Comparison of ENCODE assay signal across 8 cellular contexts in genomic region chr2:219104107-219105050, GRCh38. TPM values are rescaled to one million over a fixed set of nuclear protein-coding genes. Genes with fewer than 3 reads are reported as not detected.
DNase-seq lines count a peak whose midpoint lies in the region; ATAC-seq and TF ChIP-seq lines count a peak whose summit lies in the region.

No MANE protein-coding gene starts in this region.

- in situ Hi-C loops in ACHN (cut with HindIII; ENCODE audit: low pct_ligation_motif_present, low pct_unique_long_range_greater_than_20kb, low sequenced_read_pairs): no loop called here

- TF ChIP-seq CTCF in KMS-11 (conservative IDR thresholded peaks at IDR 0.05; ENCODE audit: low read depth, low read length): peak; percentile 92

- peaks cover 5% of the 10 kb centered on the region for H3K4me1 ChIP-seq in KMS-11 (ENCODE audit: low read depth, poor library complexity, severe bottlenecking)

- no peaks in the 10 kb centered on the region for H4K20me1 ChIP-seq in KMS-11 (ENCODE audit: insufficient read depth)

- no peak overlapping the region for H3K4me2 ChIP-seq in KMS-11

- no peak for ATAC-seq in HG02571 (IDR thresholded peaks at IDR 0.05; ENCODE audit: unreplicated experiment)

- no peak overlapping the region for H3K27ac ChIP-seq in KMS-11

- H3K4me3 ChIP-seq in KMS-11 (IDR thresholded peaks at IDR 0.05; ENCODE audit: insufficient read depth, low read depth, low read length): no peak overlapping the region

- H3K9ac ChIP-seq in KMS-11: no peak overlapping the region

- H3K27me3 ChIP-seq in KMS-11 (ENCODE audit: insufficient read depth, low read depth): no peaks in the 10 kb centered on the region

- no peaks in the 10 kb centered on the region for H3K79me2 ChIP-seq in KMS-11 (ENCODE audit: insufficient read depth, low read depth)

- H2AFZ ChIP-seq in KMS-11 (ENCODE audit: low read depth): no peak overlapping the region

- DNase-seq in ACHN (peak; percentile 56), GDM1 (lab: John Stamatoyannopoulos, UW) (peak; percentile 31), SKM-1 (lab: John Stamatoyannopoulos, UW; ENCODE audit: unreplicated experiment) (peak; percentile 62), fibroblast of peridontal ligament (ENCODE audit: extremely low read depth) (peak; percentile 88), renal cortical epithelial cell (ENCODE audit: low read depth) (peak; percentile 34), inferior parietal cortex (ENCODE audit: extremely low spot score) (no peak)

- H3K36me3 ChIP-seq in KMS-11 (ENCODE audit: insufficient read depth): no peaks in the 10 kb centered on the region

RNA-seq across cellular contexts. Expression of gene IHH, which starts 43.7 kb away (rescaled TPM):
- total RNA-seq in renal cortical epithelial cell: 0.25 TPM in 1 of 2 replicates, not detected in the other

RNA-seq across cellular contexts. Expression of gene NHEJ1, which starts 56.2 kb away (rescaled TPM):
- 18.4 and 24.6 TPM in 2 replicates for total RNA-seq in renal cortical epithelial cell
